Comparison of ENCODE assay signal across 1 cellular context in genomic region chr4:154549894-154550790, GRCh38.
A peak's percentile ranks its signal among the peaks of the same experiment; 100 is the strongest.
TF ChIP-seq lines count a peak whose summit lies in the region.

PLRG1 (minus strand) TSS chr4:154550400; CDS start chr4:154550308, 92 bp downstream.

TF ChIP-seq in K562, 482 proteins besides CTCF, POLR2A, EP300 and RAD21 (continued from another document and continues in another):
- TF ChIP-seq ZNF407 (IDR thresholded peaks at IDR 0.05; ENCODE audit: low read depth), result 0 out of 2 replicates have a peak, but pooled peaks have one; percentile 18
- TF ChIP-seq NUFIP1 (IDR thresholded peaks at IDR 0.05; ENCODE audit: partially characterized antibody), result no peak
- TF ChIP-seq U2AF2 (optimal IDR thresholded peaks at IDR 0.05; ENCODE audit: low read depth, low read length), result no peak
- TF ChIP-seq MTA1 (IDR thresholded peaks at IDR 0.05; ENCODE audit: borderline replicate concordance), result no peak
- no peak for TF ChIP-seq MCM3 (IDR thresholded peaks at IDR 0.05)
- no peak for TF ChIP-seq RNF2 (IDR thresholded peaks at IDR 0.05)
- no peak for TF ChIP-seq ARID2 (IDR thresholded peaks at IDR 0.05)
- no peak for TF ChIP-seq E2F3 (CRISPR knock-in tag; IDR thresholded peaks at IDR 0.05)
- no peak for TF ChIP-seq ZBTB43 (CRISPR knock-in tag; IDR thresholded peaks at IDR 0.05)
- no peak for TF ChIP-seq NEUROD1 (IDR thresholded peaks at IDR 0.05; ENCODE audit: borderline replicate concordance, low read depth, low read length, partially characterized antibody)
- no peak; the same call in 1 of the 2 replicates for TF ChIP-seq ZBTB12 (CRISPR knock-in tag; IDR thresholded peaks at IDR 0.05)
- peak; percentile 66 for TF ChIP-seq ETV1 (tag; conservative IDR thresholded peaks at IDR 0.05; ENCODE audit: low read depth)
- no peak for TF ChIP-seq THAP12 (CRISPR knock-in tag; IDR thresholded peaks at IDR 0.05)
- no peak for TF ChIP-seq POLR3G (IDR thresholded peaks at IDR 0.05; ENCODE audit: extremely low read depth, insufficient read length, insufficient replicate concordance)
- TF ChIP-seq BCOR (IDR thresholded peaks at IDR 0.05), result no peak
- TF ChIP-seq RBM25 (IDR thresholded peaks at IDR 0.05; ENCODE audit: low read depth, low read length, severe bottlenecking), result no peak
- TF ChIP-seq KLF6 (CRISPR knock-in tag; IDR thresholded peaks at IDR 0.05; ENCODE audit: borderline replicate concordance), result no peak
- peak; percentile 84 for TF ChIP-seq ATF3 (IDR thresholded peaks at IDR 0.05)
- TF ChIP-seq ATF3 (CRISPR knock-in tag; conservative IDR thresholded peaks at IDR 0.05), result no peak
- no peak for TF ChIP-seq SREBF2 (CRISPR knock-in tag; IDR thresholded peaks at IDR 0.05)
- no peak for TF ChIP-seq TBL1XR1 (IDR thresholded peaks at IDR 0.05; ENCODE audit: low read length in 2 of 2)
- TF ChIP-seq PRMT5 (CRISPR knock-in tag; IDR thresholded peaks at IDR 0.05), result no peak
- TF ChIP-seq ZNF764 (CRISPR knock-in tag; IDR thresholded peaks at IDR 0.05; ENCODE audit: low read depth), result no peak
- TF ChIP-seq ZBTB49 (CRISPR knock-in tag; IDR thresholded peaks at IDR 0.05; ENCODE audit: borderline replicate concordance), result no peak
- peak in 2 of 3 experiments; percentile 75 to 96; a peak in 5 of 6 replicates for TF ChIP-seq ZBTB11 (CRISPR knock-in tag; IDR thresholded peaks at IDR 0.05)
- TF ChIP-seq RNF219 (CRISPR knock-in tag; IDR thresholded peaks at IDR 0.05), result no peak
- TF ChIP-seq BHLHE40 (IDR thresholded peaks at IDR 0.05; ENCODE audit: low read length), result no peak
- TF ChIP-seq NFIC (IDR thresholded peaks at IDR 0.05), result peak; percentile 84
- TF ChIP-seq FOXA3 (CRISPR knock-in tag; conservative IDR thresholded peaks at IDR 0.05 in 1 of 2, IDR thresholded peaks at IDR 0.05 in 1 of 2), result no peak
- no peak for TF ChIP-seq ZSCAN29 (IDR thresholded peaks at IDR 0.05)
- peak in 1 of 2 experiments; percentile 87; a peak in 2 of 4 replicates for TF ChIP-seq HDAC1 (IDR thresholded peaks at IDR 0.05)
- no peak for TF ChIP-seq ZNF277 (CRISPR knock-in tag; IDR thresholded peaks at IDR 0.05; ENCODE audit: borderline replicate concordance)
- TF ChIP-seq ERF (CRISPR knock-in tag; IDR thresholded peaks at IDR 0.05), result no peak
- no peak for TF ChIP-seq ZNF232 (CRISPR knock-in tag; IDR thresholded peaks at IDR 0.05)
